Comparison of ENCODE assay signal across 8 cellular contexts in the genomic region with DNA sequence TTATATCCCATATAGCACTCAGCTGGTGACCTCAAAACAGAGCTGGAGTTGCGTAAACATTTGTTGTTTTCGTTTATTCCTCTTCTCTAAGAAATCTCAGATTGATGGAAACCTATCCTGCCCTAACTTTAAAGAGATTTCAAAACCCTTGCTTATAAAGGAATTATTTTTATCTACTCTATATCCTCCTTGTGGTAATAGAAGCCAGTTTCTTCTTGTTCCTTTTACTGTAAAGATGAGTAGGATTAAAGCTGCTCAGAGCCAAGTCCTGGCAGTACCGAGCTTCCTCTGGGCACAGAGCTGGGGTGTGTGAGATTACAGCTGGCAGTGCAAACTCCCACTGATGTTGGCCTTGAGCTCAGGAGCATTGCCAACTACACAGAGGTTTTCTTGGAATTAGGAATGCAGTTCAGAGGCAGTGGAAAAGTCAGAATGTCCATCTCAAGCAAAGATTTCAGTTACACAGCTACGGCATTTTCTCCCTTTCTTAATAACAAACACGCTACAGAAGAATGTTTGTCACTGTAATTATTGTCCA. TPM values are rescaled to one million over a fixed set of nuclear protein-coding genes. Genes with fewer than 3 reads are reported as not detected.
A peak's percentile ranks its signal among the peaks of the same experiment; 100 is the strongest.
DNase-seq lines count a peak whose midpoint lies in the region; ATAC-seq and TF ChIP-seq lines count a peak whose summit lies in the region.

No MANE protein-coding gene starts in this region.

- peak in 1 of 2 donors; percentile 75 for DNase-seq in cardiac muscle cell (ENCODE audit: low read depth in 1 of 2, low spot score in 1 of 2)
- DNase-seq in cardiac septum (ENCODE audit: low spot score) = no peak
- no peak for DNase-seq in astrocyte of the spinal cord (ENCODE audit: low read depth, low spot score)
- peak in 1 of 3 donors; percentile 63 for DNase-seq in right lobe of liver
- DNase-seq in upper lobe of right lung = no peak
- DNase-seq in sciatic nerve (ENCODE audit: low spot score) = no peak

- H3K4me3 ChIP-seq in cardiac muscle cell = peak overlapping the region; percentile 52
- peak overlapping the region; percentile 95 for H3K4me3 ChIP-seq in astrocyte of the spinal cord (ENCODE audit: low read depth, low read length)
- peak overlapping the region; percentile 51 to 97 (median 90) for H3K4me3 ChIP-seq in right lobe of liver
- H3K4me3 ChIP-seq in upper lobe of right lung = peak overlapping the region; percentile 98

- H3K36me3 ChIP-seq in cardiac muscle cell (peaks cover 22% of the 10 kb centered on the region), right lobe of liver (peaks cover 0 to 17% (median 8%) of the 10 kb centered on the region in 4 donors), upper lobe of right lung (peaks cover 18% of the 10 kb centered on the region)

- H3K9me3 ChIP-seq in cardiac muscle cell (ENCODE audit: low read depth) = no peaks in the 10 kb centered on the region
- no peaks in the 10 kb centered on the region for H3K9me3 ChIP-seq in right lobe of liver
- H3K9me3 ChIP-seq in upper lobe of right lung = no peaks in the 10 kb centered on the region

- H3K27ac ChIP-seq in cardiac muscle cell (no peak overlapping the region), right lobe of liver (peak overlapping the region in 1 of 3 donors; percentile 14), upper lobe of right lung (peak overlapping the region; percentile 78)

- peaks cover 8% of the 10 kb centered on the region for H3K4me1 ChIP-seq in cardiac muscle cell (ENCODE audit: low read depth)
- peaks cover 0 to 21% (median 10%) of the 10 kb centered on the region in 4 donors for H3K4me1 ChIP-seq in right lobe of liver
- H3K4me1 ChIP-seq in upper lobe of right lung = peaks cover 25% of the 10 kb centered on the region

- TF ChIP-seq CTCF in cardiac muscle cell (IDR thresholded peaks at IDR 0.05; ENCODE audit: low read depth, low read length) = no peak
- TF ChIP-seq CTCF in astrocyte of the spinal cord (IDR thresholded peaks at IDR 0.05; ENCODE audit: low read depth, low read length) = no peak
- no peak for TF ChIP-seq CTCF in right lobe of liver (IDR thresholded peaks at IDR 0.05)
- no peak for TF ChIP-seq CTCF in upper lobe of right lung (IDR thresholded peaks at IDR 0.05)

- TF ChIP-seq POLR2A in right lobe of liver (IDR thresholded peaks at IDR 0.05) = no peak

- ATAC-seq in right lobe of liver (peak in 3 of 4 donors; percentile 8 to 29 (median 16)), upper lobe of right lung (no peak), GM21723 (IDR thresholded peaks at IDR 0.05; ENCODE audit: unreplicated experiment) (no peak), sciatic nerve (no peak), GM21447 (IDR thresholded peaks at IDR 0.05; ENCODE audit: unreplicated experiment) (no peak)

- intact Hi-C loops in cardiac septum (cut with DNase I) = no loop called here
- intact Hi-C loops in right lobe of liver (cut with DNase I) = no loop called here
- intact Hi-C loops in upper lobe of right lung (cut with DNase I) = no loop called here
- intact Hi-C loops in sciatic nerve (cut with DNase I) = no loop called here

- H3K27me3 ChIP-seq in cardiac muscle cell (no peaks in the 10 kb centered on the region), right lobe of liver (no peaks in the 10 kb centered on the region), upper lobe of right lung (no peaks in the 10 kb centered on the region)

- in situ Hi-C loops in astrocyte of the spinal cord (cut with HindIII; ENCODE audit: low sequenced_read_pairs) = no loop called here

- WGBS in right lobe of liver (ENCODE audit: insufficient coverage, low coverage, low lambda C conversion rate, missing lambda C conversion rate) = 12% methylated on average over 5 of the region's 5 CpGs

RNA-seq across cellular contexts. Expression of gene KCTD2, which starts 1.4 kb away (rescaled TPM):
- total RNA-seq in cardiac muscle cell (23.9 and 24.4 TPM in 2 replicates), cardiac septum (43.2 TPM), right lobe of liver (10 to 100 TPM in 1 of 6 experiments, 1 to 10 TPM in 5; 7.2 to 10.3 (median 8.1) TPM), upper lobe of right lung (25.3 TPM), sciatic nerve (37.5 TPM)
- 20.7 and 22.4 TPM in 2 replicates for polyA plus RNA-seq in cardiac muscle cell

RNA-seq across cellular contexts. Expression of gene ATP5PD, which starts 1.7 kb away (rescaled TPM):
- 411 and 666 TPM in 2 replicates for total RNA-seq in cardiac muscle cell
- 603 and 732 TPM in 2 replicates for polyA plus RNA-seq in cardiac muscle cell
- 616 TPM for total RNA-seq in cardiac septum
- 100 to 1,000 TPM; 145 to 262 (median 179) TPM for total RNA-seq in right lobe of liver
- 155 TPM for total RNA-seq in upper lobe of right lung
- total RNA-seq in sciatic nerve = 147 TPM

RNA-seq across cellular contexts. Expression of gene MRPL58, which starts 36.0 kb away (rescaled TPM):
- total RNA-seq in cardiac muscle cell = 44.8 and 62.9 TPM in 2 replicates
- 39.7 and 48.4 TPM in 2 replicates for polyA plus RNA-seq in cardiac muscle cell
- total RNA-seq in cardiac septum = 39.3 TPM
- total RNA-seq in right lobe of liver = 100 to 1,000 TPM in 1 of 6 experiments, 10 to 100 TPM in 5; 23.7 to 112 (median 28.1) TPM
- total RNA-seq in upper lobe of right lung = 21.6 TPM
- 20.1 TPM for total RNA-seq in sciatic nerve

RNA-seq across cellular contexts. Expression of gene SLC16A5, which starts 39.3 kb away (rescaled TPM):
- 32.2 and 47.1 TPM in 2 replicates for total RNA-seq in cardiac muscle cell
- polyA plus RNA-seq in cardiac muscle cell = 9.9 and 18.8 TPM in 2 replicates
- total RNA-seq in cardiac septum = 22.7 TPM
- total RNA-seq in right lobe of liver = 1 to 10 TPM; 1.2 to 3.7 (median 1.7) TPM
- 40.5 TPM for total RNA-seq in upper lobe of right lung
- 10.5 TPM for total RNA-seq in sciatic nerve

Comparison
In these comparisons a context has a peak if more than half of its experiments do, and no peak if none do; other contexts are left out.
1. ATAC-seq: peak in right lobe of liver (3 of 4); none in upper lobe of right lung (single experiment), GM21723 (single experiment), sciatic nerve (single experiment) and GM21447 (single experiment).
2. Peak in every context shown above with its lines, with median percentiles within 50 percentile points of each other: H3K4me3 ChIP-seq.